ENCODE assay signal across 8 cellular contexts in the genomic region with DNA sequence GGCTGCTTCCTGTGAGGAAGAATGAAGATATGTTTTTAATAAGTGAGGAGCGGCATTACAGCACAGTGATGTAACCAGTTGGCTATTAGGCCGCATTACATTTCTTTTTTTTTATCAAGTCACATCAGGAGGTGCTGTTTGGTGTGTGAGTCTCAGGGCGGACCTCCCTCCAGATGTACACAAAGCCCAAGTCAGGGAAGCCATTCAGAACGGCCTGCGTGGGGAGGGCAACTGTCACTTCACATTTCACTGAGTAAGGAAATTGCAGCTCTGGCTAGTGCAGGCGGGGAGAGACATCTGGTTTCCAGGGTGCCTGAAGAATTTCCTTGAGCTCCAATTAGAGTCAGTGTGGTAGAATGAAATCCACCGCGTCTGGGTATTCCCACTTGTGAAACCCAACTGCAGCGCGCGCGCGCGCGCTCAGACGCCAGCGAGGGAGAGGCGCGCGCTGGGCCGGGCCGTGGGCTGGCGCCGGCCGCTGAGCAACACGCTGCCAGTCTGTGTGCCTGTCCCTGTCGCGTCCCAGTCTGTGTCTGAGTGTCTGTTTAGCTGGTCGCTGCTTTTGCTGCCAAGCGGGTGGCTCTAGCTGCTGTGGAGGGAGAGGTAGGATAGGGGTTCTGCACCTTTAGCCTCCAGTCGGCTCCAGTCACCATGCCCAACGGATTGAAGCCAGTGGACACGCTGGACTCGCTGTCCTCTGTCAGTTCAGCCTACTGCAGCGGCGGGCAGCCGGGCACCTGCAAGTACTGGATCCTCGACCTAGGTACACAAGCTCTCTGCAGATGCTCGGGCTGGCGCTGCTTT.
A peak's percentile ranks its signal among the peaks of the same experiment; 100 is the strongest.
DNase-seq lines count a peak whose midpoint lies in the region; ATAC-seq, FAIRE-seq and TF ChIP-seq lines count a peak whose summit lies in the region.

No MANE protein-coding gene starts in this region.

- H3K27me3 ChIP-seq in tibial artery = no peaks in the 10 kb centered on the region

- H3K9me3 ChIP-seq in mucosa of descending colon (no peaks in the 10 kb centered on the region), tibial artery (no peaks in the 10 kb centered on the region)

- DNase-seq in NCI-H2107 treated with DMSO at 0.1 percent for 48 hours (lab: John Stamatoyannopoulos, UW; ENCODE audit: unreplicated experiment) (peak; percentile 43), mucosa of descending colon (peak in 1 of 3 donors; percentile 19), tibial artery (peak; percentile 77 to 79), AML-193 (lab: John Stamatoyannopoulos, UW) (no peak), GM19240 (ENCODE audit: insufficient read length, low spot score) (no peak), germinal center (ENCODE audit: low spot score) (no peak)
- DNase-seq in stimulated activated CD4-positive, alpha-beta T cell treated with anti-CD3 and anti-CD28 coated beads, Interleukin-15, amount 100 ng/mL, for 24 hours = no peak

- intact Hi-C loops in mucosa of descending colon (cut with DNase I, micrococcal nuclease) = no loop called here
- intact Hi-C loops in tibial artery (cut with DNase I; ENCODE audit: low total_unique reads) = no loop called here

- peak; percentile 41 for FAIRE-seq in endometrium (lab: Jason Lieb, UNC)

- H3K4me1 ChIP-seq in mucosa of descending colon (ENCODE audit: low read depth) (peaks cover 6% of the 10 kb centered on the region), tibial artery (peaks cover 0 to 43% (median 12%) of the 10 kb centered on the region in 4 donors)

- H3K4me3 ChIP-seq in mucosa of descending colon = no peak overlapping the region
- peak overlapping the region; percentile 48 to 53 for H3K4me3 ChIP-seq in tibial artery

- no peaks in the 10 kb centered on the region for H3K36me3 ChIP-seq in mucosa of descending colon (ENCODE audit: low read depth)
- H3K36me3 ChIP-seq in tibial artery = no peaks in the 10 kb centered on the region

- ATAC-seq in mucosa of descending colon = peak; percentile 39

- TF ChIP-seq CTCF in mucosa of descending colon (IDR thresholded peaks at IDR 0.05) = no peak
- TF ChIP-seq CTCF in tibial artery (IDR thresholded peaks at IDR 0.05) = no peak

- peak overlapping the region; percentile 47 to 52 for H3K27ac ChIP-seq in tibial artery

Comparison
In these comparisons a context has a peak if more than half of its experiments do, and no peak if none do; other contexts are left out.
1. DNase-seq: peak in NCI-H2107 treated with DMSO at 0.1 percent for 48 hours (single experiment) and tibial artery (2 of 2); none in AML-193 (0 of 2), stimulated activated CD4-positive, alpha-beta T cell treated with anti-CD3 and anti-CD28 coated beads, Interleukin-15, amount 100 ng/mL, for 24 hours (single experiment), GM19240 (single experiment) and germinal center (single experiment).